8 cellular contexts compared by ENCODE assay signal in the genomic region with DNA sequence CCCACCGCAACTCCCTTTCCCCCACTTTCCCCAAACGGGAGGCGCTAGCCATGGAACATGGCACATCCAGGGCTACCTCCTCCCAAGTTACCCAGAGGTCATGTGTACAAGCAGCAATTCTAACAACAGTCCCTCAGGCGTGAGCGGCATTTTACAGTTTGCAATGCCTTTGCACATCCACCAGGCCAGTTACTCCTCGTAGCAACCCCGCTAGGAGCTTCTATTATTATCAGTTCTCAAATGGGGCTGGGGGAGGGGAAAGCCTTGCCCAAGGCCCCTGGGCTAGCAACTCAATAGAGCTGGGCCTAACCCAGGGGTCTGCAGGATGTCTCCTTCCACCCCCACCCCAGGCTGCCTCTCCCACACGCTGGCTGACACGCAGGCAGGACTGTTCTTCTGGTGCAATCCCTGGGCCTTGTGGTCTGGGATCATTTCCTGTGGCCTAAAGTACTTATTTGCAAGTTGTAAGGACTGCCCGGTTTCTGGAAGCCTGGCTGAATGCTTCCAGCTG. TPM values are rescaled to one million over a fixed set of nuclear protein-coding genes. Genes with fewer than 3 reads are reported as not detected.
A peak's percentile ranks its signal among the peaks of the same experiment; 100 is the strongest.
DNase-seq lines count a peak whose midpoint lies in the region; ATAC-seq and TF ChIP-seq lines count a peak whose summit lies in the region.
"Had no signal": no experiment of that assay in that cellular context is flagged by ENCODE, and none has a peak within 500 bp of the region (broad histone marks: within the 10 kb centered on the region; RNA-seq: fewer than 3 reads in every experiment).

No MANE protein-coding gene starts in this region.

- no peak overlapping the region for H3K4me3 Mint-ChIP-seq in activated CD4-positive, alpha-beta T cell treated with anti-CD3 and anti-CD28 coated beads, Interleukin-2, amount 10 ng/mL, durations not matched to agents 24 days and 14 days

- H3K9me3 ChIP-seq in muscle layer of duodenum (ENCODE audit: control insufficient read depth in 1 of 2, low read length in 2 of 2) (no peaks in the 10 kb centered on the region), upper lobe of right lung (no peaks in the 10 kb centered on the region), Karpas-422 (ENCODE audit: low read length) (no peaks in the 10 kb centered on the region)

- ATAC-seq in upper lobe of right lung (no peak), HG03039 (IDR thresholded peaks at IDR 0.05; ENCODE audit: unreplicated experiment) (no peak)

- peak; percentile 61 for DNase-seq in NCI-H2227 treated with DMSO at 0.1 percent for 48 hours (lab: John Stamatoyannopoulos, UW)
- peak; percentile 75 for DNase-seq in fibroblast of mammary gland (ENCODE audit: low read depth)
- no peak for DNase-seq in upper lobe of right lung
- DNase-seq in activated CD4-positive, alpha-beta T cell treated with anti-CD3 and anti-CD28 coated beads, Interleukin-2, amount 10 ng/mL, durations not matched to agents 24 days and 14 days = no peak
- no peak for DNase-seq in Karpas-422
- DNase-seq: activated CD4-positive, CD25-positive, alpha-beta regulatory T cell treated with anti-CD3 and anti-CD28 coated beads, Interleukin-2, amount 50 U/mL, for 72 hours had no signal

- H3K79me2 ChIP-seq in Karpas-422 (ENCODE audit: low read length) = no peaks in the 10 kb centered on the region

- H3K4me2 ChIP-seq in Karpas-422 (ENCODE audit: low read depth, low read length, poor library complexity, severe bottlenecking) = no peak overlapping the region

- H3K9ac ChIP-seq in Karpas-422 (ENCODE audit: low read length) = no peak overlapping the region

- H3K27ac ChIP-seq in muscle layer of duodenum (ENCODE audit: low read length) (peak overlapping the region; percentile 20), upper lobe of right lung (peak overlapping the region; percentile 77), Karpas-422 (ENCODE audit: low read length) (no peak overlapping the region)

- no peaks in the 10 kb centered on the region for H3K9me2 ChIP-seq in Karpas-422 (replicated peaks; ENCODE audit: insufficient read depth, low read length)

- H3K4me1 Mint-ChIP-seq in activated CD4-positive, alpha-beta T cell treated with anti-CD3 and anti-CD28 coated beads, Interleukin-2, amount 10 ng/mL, durations not matched to agents 24 days and 14 days = no peaks in the 10 kb centered on the region

- no peak overlapping the region for H3K4me3 ChIP-seq in fibroblast of mammary gland (ENCODE audit: control insufficient read depth, low read depth, low read length)
- peak overlapping the region in 1 of 2 donors; percentile 35 for H3K4me3 ChIP-seq in muscle layer of duodenum (ENCODE audit: low read depth in 1 of 2, low read length in 2 of 2)
- peak overlapping the region; percentile 19 for H3K4me3 ChIP-seq in upper lobe of right lung
- H3K4me3 ChIP-seq in Karpas-422 (ENCODE audit: low read length) = no peak overlapping the region

- TF ChIP-seq CTCF in fibroblast of mammary gland (conservative IDR thresholded peaks at IDR 0.05; ENCODE audit: control insufficient read depth, insufficient read depth, low read depth, low read length) = no peak
- no peak for TF ChIP-seq CTCF in upper lobe of right lung (IDR thresholded peaks at IDR 0.05)

- H3K27me3 Mint-ChIP-seq in activated CD4-positive, alpha-beta T cell treated with anti-CD3 and anti-CD28 coated beads, Interleukin-2, amount 10 ng/mL, durations not matched to agents 24 days and 14 days = peaks cover 14% of the 10 kb centered on the region

- H3K9me3 Mint-ChIP-seq in activated CD4-positive, alpha-beta T cell treated with anti-CD3 and anti-CD28 coated beads, Interleukin-2, amount 10 ng/mL, durations not matched to agents 24 days and 14 days = no peaks in the 10 kb centered on the region

- no peaks in the 10 kb centered on the region for H3K27me3 ChIP-seq in muscle layer of duodenum (ENCODE audit: low read depth, low read length)
- no peaks in the 10 kb centered on the region for H3K27me3 ChIP-seq in upper lobe of right lung
- H3K27me3 ChIP-seq in Karpas-422 (ENCODE audit: low read length) = no peaks in the 10 kb centered on the region

- H3K36me3 ChIP-seq in muscle layer of duodenum (ENCODE audit: control insufficient read depth in 1 of 2, insufficient read depth in 2 of 2, low read length in 2 of 2) (no peaks in the 10 kb centered on the region), upper lobe of right lung (no peaks in the 10 kb centered on the region), Karpas-422 (ENCODE audit: insufficient read depth, low read length) (no peaks in the 10 kb centered on the region)

- intact Hi-C loops in upper lobe of right lung (cut with DNase I) = no loop called here
- intact Hi-C loops in activated CD4-positive, alpha-beta T cell treated with anti-CD3 and anti-CD28 coated beads, Interleukin-2, amount 10 ng/mL, durations not matched to agents 24 days and 14 days (cut with micrococcal nuclease) = no loop called here

- H3K4me1 ChIP-seq in muscle layer of duodenum (ENCODE audit: control insufficient read depth in 1 of 2, insufficient read depth in 2 of 2, low read length in 2 of 2) = peaks cover 0 to 15% of the 10 kb centered on the region in 2 donors
- no peaks in the 10 kb centered on the region for H3K4me1 ChIP-seq in upper lobe of right lung
- no peaks in the 10 kb centered on the region for H3K4me1 ChIP-seq in Karpas-422 (ENCODE audit: low read length)

- H4K20me1 ChIP-seq in Karpas-422 (ENCODE audit: insufficient read depth, low read depth, low read length) = no peaks in the 10 kb centered on the region

- no peak overlapping the region for H2AFZ ChIP-seq in Karpas-422 (ENCODE audit: low read length)

- H3K27ac Mint-ChIP-seq in activated CD4-positive, alpha-beta T cell treated with anti-CD3 and anti-CD28 coated beads, Interleukin-2, amount 10 ng/mL, durations not matched to agents 24 days and 14 days = no peak overlapping the region

- H3K36me3 Mint-ChIP-seq in activated CD4-positive, alpha-beta T cell treated with anti-CD3 and anti-CD28 coated beads, Interleukin-2, amount 10 ng/mL, durations not matched to agents 24 days and 14 days (ENCODE audit: low read depth) = no peaks in the 10 kb centered on the region

RNA-seq across cellular contexts. Expression of a gene that starts 27.8 kb away (rescaled TPM):
- 23.6 TPM for total RNA-seq in upper lobe of right lung
- total RNA-seq in activated CD4-positive, alpha-beta T cell treated with anti-CD3 and anti-CD28 coated beads, Interleukin-2, amount 10 ng/mL, durations not matched to agents 24 days and 14 days = 14.4 and 15.5 TPM in 2 replicates
- total RNA-seq in Karpas-422 (2014; rRNA removed; shearing (Covaris generic); ENCODE audit: low replicate concordance) = 15.7 and 21.5 TPM in 2 replicates

Comparison
In these comparisons a context has a peak if more than half of its experiments do, and no peak if none do; other contexts are left out.
1. DNase-seq: peak in NCI-H2227 treated with DMSO at 0.1 percent for 48 hours (single experiment) and fibroblast of mammary gland (single experiment); none in upper lobe of right lung (single experiment), activated CD4-positive, alpha-beta T cell treated with anti-CD3 and anti-CD28 coated beads, Interleukin-2, amount 10 ng/mL, durations not matched to agents 24 days and 14 days (single experiment) and Karpas-422 (single experiment).